ENCODE assay signal across 26 cellular contexts in genomic region chr11:104090767-104091166, GRCh38. TPM values are rescaled to one million over a fixed set of nuclear protein-coding genes. Genes with fewer than 3 reads are reported as not detected.
"Had no signal": no experiment of that assay in that cellular context is flagged by ENCODE, and none has a peak within 500 bp of the region (broad histone marks: within the 10 kb centered on the region; RNA-seq: fewer than 3 reads in every experiment).

No MANE protein-coding gene starts in this region.

- H3K27me3 ChIP-seq: dorsolateral prefrontal cortex, left lung, ovary, sigmoid colon, upper lobe of right lung had no signal

- H3K9me3 ChIP-seq: left lung, ovary, psoas muscle, sigmoid colon, upper lobe of right lung had no signal

- H3K4me1 ChIP-seq: left lung, psoas muscle, upper lobe of right lung had no signal

- ATAC-seq: activated T-cell treated with anti-CD3 and anti-CD28 coated beads, Interleukin-2, amount 50 U/mL, for 72 hours; left lung; stimulated activated naive B cell treated with anti-CD40 and anti-IgM and Interleukin-4, amounts not matched to agents 10 μg/mL and 1 μg/mL and 100 μg/mL, for 72 hours; upper lobe of right lung had no signal

- DNase-seq: activated CD4-positive, alpha-beta T cell treated with anti-CD3 and anti-CD28 coated beads for 1 hour; activated CD4-positive, alpha-beta T cell treated with anti-CD3 and anti-CD28 coated beads, Interleukin-2, amount 50 U/mL, for 4 hours; activated effector memory CD4-positive, alpha-beta T cell treated with anti-CD3 and anti-CD28 coated beads, Interleukin-2, amount 50 U/mL, for 16 hours; activated naive CD4-positive, alpha-beta T cell treated with anti-CD3 and anti-CD28 coated beads, Interleukin-2, amount 50 U/mL, for 16 hours; activated T-cell treated with anti-CD3 and anti-CD28 coated beads, Interleukin-2, amount 50 U/mL, for 72 hours; caudate nucleus; dorsolateral prefrontal cortex; left lung; mammary epithelial cell; midbrain; ovary; psoas muscle; sigmoid colon; stimulated activated naive B cell treated with anti-CD40 and anti-IgM and Interleukin-4, amounts not matched to agents 10 μg/mL and 1 μg/mL and 100 μg/mL, for 72 hours; SW 1271; T-helper 2 cell; upper lobe of right lung had no signal

- H3K4me3 ChIP-seq: dorsolateral prefrontal cortex, left lung, ovary, psoas muscle, sigmoid colon, upper lobe of right lung had no signal

- H3K27ac ChIP-seq: epithelial cell of prostate, left lung, ovary, psoas muscle, sigmoid colon, upper lobe of right lung, VCaP had no signal

RNA-seq across cellular contexts. Expression of gene DDI1, which starts 54.3 kb away (rescaled TPM):
- total RNA-seq: activated CD8-positive, alpha-beta memory T cell treated with anti-CD3 and anti-CD28 coated beads for 36 hours; activated T-cell treated with anti-CD3 and anti-CD28 coated beads, Interleukin-2, amount 50 U/mL, for 72 hours; fibroblast of lung; frontal cortex; left lung; mammary epithelial cell; myocyte; ovary; psoas muscle; sigmoid colon; upper lobe of right lung had no signal
- polyA plus RNA-seq: adipose tissue, fibroblast of lung, keratinocyte, mammary epithelial cell, ovary, psoas muscle, sigmoid colon, thymus had no signal
